ENCODE assay signal across 29 cellular contexts in the genomic region with DNA sequence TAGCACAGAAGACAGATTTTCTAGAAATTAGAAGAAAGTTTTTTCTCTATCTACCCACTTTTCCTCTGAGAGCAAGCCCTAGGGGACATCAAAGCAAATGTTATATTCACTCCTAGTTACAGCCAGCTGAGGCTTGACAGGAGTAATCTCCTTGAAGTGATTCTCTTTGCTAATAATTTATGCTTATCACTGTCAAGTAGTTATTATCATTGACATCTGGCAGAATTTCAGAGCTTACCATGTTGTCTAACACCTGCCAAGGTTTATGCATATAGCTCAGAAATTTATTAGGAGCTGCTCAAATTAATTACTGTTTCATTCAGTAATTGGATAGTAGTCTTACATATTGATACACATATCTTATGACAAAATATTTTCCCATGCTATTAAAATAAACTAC.
"Had no signal": no experiment of that assay in that cellular context is flagged by ENCODE, and none has a peak within 500 bp of the region (broad histone marks: within the 10 kb centered on the region; RNA-seq: fewer than 3 reads in every experiment).

No MANE protein-coding gene starts in this region.

- H3K4me3 ChIP-seq: esophagus muscularis mucosa, gastroesophageal sphincter, heart left ventricle, hepatocyte, left lung, prostate gland, right atrium auricular region, smooth muscle cell, suprapubic skin, transverse colon, upper lobe of right lung, uterus had no signal

- H3K27me3 ChIP-seq: esophagus muscularis mucosa, foreskin keratinocyte, gastroesophageal sphincter, heart left ventricle, hepatocyte, left lung, right atrium auricular region, suprapubic skin, transverse colon, upper lobe of right lung, uterus had no signal

- H3K9me3 ChIP-seq: prostate gland, right atrium auricular region, transverse colon, upper lobe of right lung, uterus had no signal

- H3K27ac ChIP-seq: esophagus muscularis mucosa, foreskin keratinocyte, gastroesophageal sphincter, heart left ventricle, hepatocyte, left lung, prostate gland, right atrium auricular region, suprapubic skin, transverse colon, upper lobe of right lung, uterus had no signal

- FAIRE-seq: endothelial cell of umbilical vein had no signal

- ATAC-seq: foreskin keratinocyte; gastroesophageal sphincter; heart left ventricle; left lung; naive thymus-derived CD4-positive, alpha-beta T cell; sciatic nerve; stimulated activated naive CD8-positive, alpha-beta T cell treated with anti-CD3 and anti-CD28 coated beads, Interleukin-15, amount 100 ng/mL, for 72 hours; upper lobe of right lung had no signal

- DNase-seq: dermis blood vessel endothelial cell; effector memory CD4-positive, alpha-beta T cell; foreskin keratinocyte; heart left ventricle; kidney; left lung; mammary epithelial cell; mesendoderm; midbrain; naive thymus-derived CD4-positive, alpha-beta T cell; nucleus accumbens; stimulated activated CD4-positive, alpha-beta T cell treated with anti-CD3 and anti-CD28 coated beads, Interleukin-12 subunit alpha, Interleukin-12 subunit beta, amount 100 ng/mL, for 4 hours; stimulated activated CD4-positive, alpha-beta T cell treated with anti-CD3 and anti-CD28 coated beads, Interleukin-1b, Interleukin-23, amount 100 ng/mL, for 48 hours; stimulated activated CD4-positive, alpha-beta T cell treated with anti-CD3 and anti-CD28 coated beads, Interleukin-4, amount 100 ng/mL, for 1 hour; stimulated activated CD8-positive, alpha-beta memory T cell treated with anti-CD3 and anti-CD28 coated beads, Interleukin-4, amount 100 ng/mL, for 48 hours; stimulated activated naive CD4-positive, alpha-beta T cell; stimulated activated naive CD8-positive, alpha-beta T cell treated with anti-CD3 and anti-CD28 coated beads, Interleukin-15, amount 100 ng/mL, for 72 hours; transverse colon; upper lobe of right lung; uterus had no signal

- H3K4me1 ChIP-seq: esophagus muscularis mucosa, foreskin keratinocyte, gastroesophageal sphincter, heart left ventricle, left lung, prostate gland, right atrium auricular region, suprapubic skin, transverse colon, upper lobe of right lung, uterus had no signal

- H3K36me3 ChIP-seq: esophagus muscularis mucosa, gastroesophageal sphincter, heart left ventricle, left lung, prostate gland, right atrium auricular region, suprapubic skin, transverse colon, upper lobe of right lung, uterus had no signal
